ENCODE assay signal across 13 cellular contexts in the genomic region with DNA sequence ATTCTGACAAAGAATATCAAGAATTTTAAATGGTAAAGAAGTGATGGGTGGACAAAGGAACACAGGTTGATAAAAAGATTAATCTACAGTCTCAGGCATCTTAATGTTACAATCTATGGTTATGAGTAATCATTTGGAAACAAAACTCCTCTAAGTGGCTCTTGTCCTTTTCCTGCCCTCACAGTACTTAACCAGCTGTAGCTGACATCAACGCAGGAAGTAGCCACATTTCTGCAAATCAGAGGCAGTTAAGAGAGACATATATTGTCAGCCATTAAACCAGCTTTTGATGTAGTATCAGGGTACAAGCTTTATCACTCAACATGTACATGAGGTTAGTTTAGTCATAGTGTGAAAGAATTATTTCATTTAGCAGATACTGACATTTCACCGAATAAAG.
DNase-seq lines count a peak whose midpoint lies in the region; ATAC-seq and TF ChIP-seq lines count a peak whose summit lies in the region.
"Had no signal": no experiment of that assay in that cellular context is flagged by ENCODE, and none has a peak within 500 bp of the region (broad histone marks: within the 10 kb centered on the region; RNA-seq: fewer than 3 reads in every experiment).

No MANE protein-coding gene starts in this region.

- H4K20me1 ChIP-seq in osteoblast (ENCODE audit: insufficient read depth, low read length): no peaks in the 10 kb centered on the region

- H3K4me3 ChIP-seq in sigmoid colon: no peak overlapping the region
- H3K4me3 ChIP-seq in osteoblast (ENCODE audit: insufficient read depth, low read length): no peak overlapping the region
- H3K4me3 ChIP-seq in right atrium auricular region: no peak overlapping the region
- H3K4me3 ChIP-seq: heart left ventricle, SK-N-MC had no signal

- no peak for TF ChIP-seq CTCF in sigmoid colon (IDR thresholded peaks at IDR 0.05)
- TF ChIP-seq CTCF in osteoblast (IDR thresholded peaks at IDR 0.05; ENCODE audit: extremely low read depth, low read depth, low read length): no peak
- TF ChIP-seq CTCF in right atrium auricular region (IDR thresholded peaks at IDR 0.05): no peak

- H3K4me2 ChIP-seq in osteoblast (ENCODE audit: insufficient read depth, low read length): no peak overlapping the region

- intact Hi-C loops in sigmoid colon (cut with DNase I): no loop called here

- no peaks in the 10 kb centered on the region for H3K9me3 ChIP-seq in sigmoid colon
- no peaks in the 10 kb centered on the region for H3K9me3 ChIP-seq in osteoblast (ENCODE audit: low read depth, low read length)
- H3K9me3 ChIP-seq in right atrium auricular region: peaks cover 0 to 5% of the 10 kb centered on the region in 2 donors
- H3K9me3 ChIP-seq: heart left ventricle had no signal

- no peak overlapping the region for H2AFZ ChIP-seq in osteoblast (ENCODE audit: low read length)

- H3K27me3 ChIP-seq in sigmoid colon (no peaks in the 10 kb centered on the region), osteoblast (ENCODE audit: insufficient read depth, low read length) (no peaks in the 10 kb centered on the region), right atrium auricular region (no peaks in the 10 kb centered on the region)
- H3K27me3 ChIP-seq: heart left ventricle had no signal

- H3K36me3 ChIP-seq in sigmoid colon (no peaks in the 10 kb centered on the region), osteoblast (ENCODE audit: insufficient read depth, low read length) (no peaks in the 10 kb centered on the region), right atrium auricular region (no peaks in the 10 kb centered on the region)
- H3K36me3 ChIP-seq: heart left ventricle had no signal

- DNase-seq in DMS53 treated with DMSO at 0.1 percent for 48 hours (lab: John Stamatoyannopoulos, UW; ENCODE audit: unreplicated experiment) (peak; percentile 88), iris pigment epithelial cell (ENCODE audit: low read depth) (peak; percentile 9), sigmoid colon (no peak), osteoblast (ENCODE audit: insufficient read length, low spot score, missing footprints) (no peak), right atrium auricular region (ENCODE audit: low spot score) (no peak)
- DNase-seq: activated naive CD4-positive, alpha-beta T cell; central memory CD4-positive, alpha-beta T cell; heart left ventricle; substantia nigra had no signal

- H3K79me2 ChIP-seq in osteoblast (ENCODE audit: insufficient read depth, low read length): no peaks in the 10 kb centered on the region

- ATAC-seq in HG03469 (IDR thresholded peaks at IDR 0.05; ENCODE audit: unreplicated experiment) (peak; percentile 44), SK-N-SH treated with all-trans-retinoic acid at 6 μM for 48 hours (peak; percentile 77), HG03460 (IDR thresholded peaks at IDR 0.05; ENCODE audit: unreplicated experiment) (no peak)
- ATAC-seq: heart left ventricle had no signal

- no peak overlapping the region for H3K27ac ChIP-seq in sigmoid colon
- H3K27ac ChIP-seq in osteoblast (ENCODE audit: low read depth, low read length): no peak overlapping the region
- H3K27ac ChIP-seq in right atrium auricular region: no peak overlapping the region
- H3K27ac ChIP-seq: heart left ventricle, SK-N-MC had no signal

- 72 to 74% methylated on average over 2 of the region's 2 CpGs for WGBS in sigmoid colon, 2 donors

- no peak for TF ChIP-seq EP300 in sigmoid colon (IDR thresholded peaks at IDR 0.05)

- no peaks in the 10 kb centered on the region for H3K4me1 ChIP-seq in sigmoid colon
- H3K4me1 ChIP-seq in osteoblast (ENCODE audit: insufficient read depth, low read length): no peaks in the 10 kb centered on the region
- H3K4me1 ChIP-seq in right atrium auricular region: no peaks in the 10 kb centered on the region
- H3K4me1 ChIP-seq: heart left ventricle had no signal

- TF ChIP-seq POLR2A in sigmoid colon (IDR thresholded peaks at IDR 0.05): no peak

TF ChIP-seq in SK-N-SH treated with all-trans-retinoic acid at 6 μM for 48 hours, 23 proteins besides CTCF, POLR2A, EP300 and RAD21:
- TF ChIP-seq PPARA (CRISPR knock-in tag; IDR thresholded peaks at IDR 0.05; ENCODE audit: borderline replicate concordance): no peak
- no peak for TF ChIP-seq CSDC2 (CRISPR knock-in tag; IDR thresholded peaks at IDR 0.05)
- peak; percentile 98 for TF ChIP-seq ISL1 (CRISPR knock-in tag; IDR thresholded peaks at IDR 0.05)
- peak; percentile 52; the same call in 1 of the 2 replicates for TF ChIP-seq ZFP3 (CRISPR knock-in tag; IDR thresholded peaks at IDR 0.05)
- no peak for TF ChIP-seq OSR1 (CRISPR knock-in tag; IDR thresholded peaks at IDR 0.05)
- no peak for TF ChIP-seq RARB (CRISPR knock-in tag; IDR thresholded peaks at IDR 0.05)
- TF ChIP-seq, protein P1, sequence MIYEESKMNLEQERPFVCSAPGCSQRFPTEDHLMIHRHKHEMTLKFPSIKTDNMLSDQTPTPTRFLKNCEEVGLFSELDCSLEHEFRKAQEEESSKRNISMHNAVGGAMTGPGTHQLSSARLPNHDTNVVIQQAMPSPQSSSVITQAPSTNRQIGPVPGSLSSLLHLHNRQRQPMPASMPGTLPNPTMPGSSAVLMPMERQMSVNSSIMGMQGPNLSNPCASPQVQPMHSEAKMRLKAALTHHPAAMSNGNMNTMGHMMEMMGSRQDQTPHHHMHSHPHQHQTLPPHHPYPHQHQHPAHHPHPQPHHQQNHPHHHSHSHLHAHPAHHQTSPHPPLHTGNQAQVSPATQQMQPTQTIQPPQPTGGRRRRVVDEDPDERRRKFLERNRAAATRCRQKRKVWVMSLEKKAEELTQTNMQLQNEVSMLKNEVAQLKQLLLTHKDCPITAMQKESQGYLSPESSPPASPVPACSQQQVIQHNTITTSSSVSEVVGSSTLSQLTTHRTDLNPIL (CRISPR knock-in tag; IDR thresholded peaks at IDR 0.05; ENCODE audit: low read depth): peak; percentile 86; the same call in 1 of the 2 replicates
- no peak for TF ChIP-seq ZNF8 (CRISPR knock-in tag; IDR thresholded peaks at IDR 0.05)
- TF ChIP-seq PATZ1 (CRISPR knock-in tag; IDR thresholded peaks at IDR 0.05; ENCODE audit: borderline replicate concordance): peak; percentile 91
- TF ChIP-seq, protein P2, sequence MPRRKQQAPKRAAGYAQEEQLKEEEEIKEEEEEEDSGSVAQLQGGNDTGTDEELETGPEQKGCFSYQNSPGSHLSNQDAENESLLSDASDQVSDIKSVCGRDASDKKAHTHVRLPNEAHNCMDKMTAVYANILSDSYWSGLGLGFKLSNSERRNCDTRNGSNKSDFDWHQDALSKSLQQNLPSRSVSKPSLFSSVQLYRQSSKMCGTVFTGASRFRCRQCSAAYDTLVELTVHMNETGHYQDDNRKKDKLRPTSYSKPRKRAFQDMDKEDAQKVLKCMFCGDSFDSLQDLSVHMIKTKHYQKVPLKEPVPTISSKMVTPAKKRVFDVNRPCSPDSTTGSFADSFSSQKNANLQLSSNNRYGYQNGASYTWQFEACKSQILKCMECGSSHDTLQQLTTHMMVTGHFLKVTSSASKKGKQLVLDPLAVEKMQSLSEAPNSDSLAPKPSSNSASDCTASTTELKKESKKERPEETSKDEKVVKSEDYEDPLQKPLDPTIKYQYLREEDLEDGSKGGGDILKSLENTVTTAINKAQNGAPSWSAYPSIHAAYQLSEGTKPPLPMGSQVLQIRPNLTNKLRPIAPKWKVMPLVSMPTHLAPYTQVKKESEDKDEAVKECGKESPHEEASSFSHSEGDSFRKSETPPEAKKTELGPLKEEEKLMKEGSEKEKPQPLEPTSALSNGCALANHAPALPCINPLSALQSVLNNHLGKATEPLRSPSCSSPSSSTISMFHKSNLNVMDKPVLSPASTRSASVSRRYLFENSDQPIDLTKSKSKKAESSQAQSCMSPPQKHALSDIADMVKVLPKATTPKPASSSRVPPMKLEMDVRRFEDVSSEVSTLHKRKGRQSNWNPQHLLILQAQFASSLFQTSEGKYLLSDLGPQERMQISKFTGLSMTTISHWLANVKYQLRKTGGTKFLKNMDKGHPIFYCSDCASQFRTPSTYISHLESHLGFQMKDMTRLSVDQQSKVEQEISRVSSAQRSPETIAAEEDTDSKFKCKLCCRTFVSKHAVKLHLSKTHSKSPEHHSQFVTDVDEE (CRISPR knock-in tag; IDR thresholded peaks at IDR 0.05): no peak
- no peak for TF ChIP-seq TCF4 (CRISPR knock-in tag; IDR thresholded peaks at IDR 0.05; ENCODE audit: borderline replicate concordance)
- TF ChIP-seq, protein P3, sequence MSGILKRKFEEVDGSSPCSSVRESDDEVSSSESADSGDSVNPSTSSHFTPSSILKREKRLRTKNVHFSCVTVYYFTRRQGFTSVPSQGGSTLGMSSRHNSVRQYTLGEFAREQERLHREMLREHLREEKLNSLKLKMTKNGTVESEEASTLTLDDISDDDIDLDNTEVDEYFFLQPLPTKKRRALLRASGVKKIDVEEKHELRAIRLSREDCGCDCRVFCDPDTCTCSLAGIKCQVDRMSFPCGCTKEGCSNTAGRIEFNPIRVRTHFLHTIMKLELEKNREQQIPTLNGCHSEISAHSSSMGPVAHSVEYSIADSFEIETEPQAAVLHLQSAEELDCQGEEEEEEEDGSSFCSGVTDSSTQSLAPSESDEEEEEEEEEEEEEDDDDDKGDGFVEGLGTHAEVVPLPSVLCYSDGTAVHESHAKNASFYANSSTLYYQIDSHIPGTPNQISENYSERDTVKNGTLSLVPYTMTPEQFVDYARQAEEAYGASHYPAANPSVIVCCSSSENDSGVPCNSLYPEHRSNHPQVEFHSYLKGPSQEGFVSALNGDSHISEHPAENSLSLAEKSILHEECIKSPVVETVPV (CRISPR knock-in tag; IDR thresholded peaks at IDR 0.05): peak; percentile 38; the same call in 1 of the 2 replicates
- peak; percentile 62 for TF ChIP-seq ZC3H10 (CRISPR knock-in tag; IDR thresholded peaks at IDR 0.05)
- peak; percentile 50; the same call in 1 of the 2 replicates for TF ChIP-seq TOX (CRISPR knock-in tag; IDR thresholded peaks at IDR 0.05; ENCODE audit: borderline replicate concordance)
TF ChIP-seq in SK-N-SH treated with all-trans-retinoic acid at 6 μM for 48 hours: peak in this region for 7.

Comparison
In these comparisons a context has a peak if more than half of its experiments do, and no peak if none do; other contexts are left out.
1. DNase-seq: peak in DMS53 treated with DMSO at 0.1 percent for 48 hours (single experiment) and iris pigment epithelial cell (single experiment); none in sigmoid colon (single experiment), osteoblast (single experiment) and right atrium auricular region (single experiment).